Comparison of ENCODE assay signal across 12 cellular contexts in genomic region chr6:108452725-108453195, GRCh38.
A peak's percentile ranks its signal among the peaks of the same experiment; 100 is the strongest.
DNase-seq lines count a peak whose midpoint lies in the region; ATAC-seq and TF ChIP-seq lines count a peak whose summit lies in the region.
"Had no signal": no experiment of that assay in that cellular context is flagged by ENCODE, and none has a peak within 500 bp of the region (broad histone marks: within the 10 kb centered on the region; RNA-seq: fewer than 3 reads in every experiment).

No MANE protein-coding gene starts in this region.

- TF ChIP-seq CTCF in astrocyte of the spinal cord (IDR thresholded peaks at IDR 0.05; ENCODE audit: low read depth, low read length) (no peak), GM20000 (IDR thresholded peaks at IDR 0.05; ENCODE audit: extremely low read depth, missing control alignments) (no peak)

- ATAC-seq in sciatic nerve (peak; percentile 52), GM18858 (IDR thresholded peaks at IDR 0.05; ENCODE audit: unreplicated experiment) (no peak)

- no peak overlapping the region for H3K4me3 ChIP-seq in astrocyte of the spinal cord (ENCODE audit: low read depth, low read length)

- in situ Hi-C loops in astrocyte of the spinal cord (cut with HindIII; ENCODE audit: low sequenced_read_pairs): no loop called here

- intact Hi-C loops in sciatic nerve (cut with DNase I): no loop called here

- DNase-seq in HT1080 (ENCODE audit: low read depth): peak; percentile 18
- peak; percentile 95 for DNase-seq in astrocyte of the spinal cord (ENCODE audit: low read depth, low spot score)
- peak; percentile 2 for DNase-seq in iPS DF 4.7 (ENCODE audit: extremely low read depth, low spot score)
- DNase-seq in sciatic nerve (ENCODE audit: low spot score): no peak
- DNase-seq in NCI-H524 (lab: John Stamatoyannopoulos, UW): no peak
- DNase-seq in GM20000 (ENCODE audit: low spot score): no peak
- no peak for DNase-seq in NCI-H748 (lab: John Stamatoyannopoulos, UW; ENCODE audit: unreplicated experiment)
- DNase-seq: activated CD4-positive, alpha-beta T cell treated with anti-CD3 and anti-CD28 coated beads, Interleukin-2, amount 50 U/mL, for 1 hour; CD4-positive, CD25-positive, alpha-beta regulatory T cell; NCI-H1105; T-helper 9 cell had no signal

Comparison
In these comparisons a context has a peak if more than half of its experiments do, and no peak if none do; other contexts are left out.
1. DNase-seq: peak in HT1080 (single experiment), astrocyte of the spinal cord (single experiment) and iPS DF 4.7 (single experiment); none in sciatic nerve (single experiment), NCI-H524 (0 of 2), GM20000 (single experiment) and NCI-H748 (single experiment).